Comparison of ENCODE assay signal across 14 cellular contexts in the genomic region with DNA sequence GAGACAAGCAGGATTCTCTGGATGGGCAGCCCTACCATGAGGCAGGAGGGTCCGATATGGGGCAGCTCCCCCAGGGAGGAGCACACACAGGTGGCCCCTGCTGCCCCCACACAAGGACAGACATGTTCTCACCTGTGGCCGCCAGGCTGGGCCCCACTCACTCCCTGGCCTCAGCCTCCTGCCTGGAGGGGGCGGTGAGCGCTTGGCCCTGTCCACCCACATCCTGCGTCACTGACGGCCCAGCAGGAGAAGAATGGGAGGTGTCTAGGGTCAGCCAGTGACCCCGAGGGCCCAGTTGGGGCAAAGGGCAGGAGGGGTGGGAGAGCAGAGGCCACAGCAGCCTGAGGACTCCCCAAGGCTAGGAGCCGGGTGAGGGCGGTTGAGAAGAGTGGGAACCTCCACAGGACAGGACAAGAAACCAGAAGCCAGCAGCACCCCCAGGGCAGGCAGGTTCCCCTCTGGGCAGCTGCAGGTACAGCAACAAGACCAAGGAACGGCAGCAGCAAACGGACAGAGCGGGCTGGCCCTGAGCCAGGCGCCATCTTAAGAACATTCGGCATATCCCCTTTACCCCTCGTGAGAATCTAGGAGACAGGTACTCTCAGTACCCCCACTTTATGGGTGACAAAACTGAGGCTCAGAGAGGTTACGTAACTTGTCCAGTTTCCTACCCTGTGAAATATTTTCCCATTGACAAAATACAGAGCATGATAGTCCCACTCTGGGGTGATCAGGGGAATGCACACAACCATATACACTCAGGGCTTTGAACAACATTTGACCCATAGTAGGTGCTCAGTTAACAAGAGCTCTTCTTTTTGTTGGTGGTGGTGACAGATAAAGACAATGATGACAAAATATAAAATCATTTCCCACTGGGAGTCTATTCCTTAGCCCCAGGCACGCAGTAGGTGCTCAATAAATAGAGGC.
DNase-seq lines count a peak whose midpoint lies in the region; FAIRE-seq and TF ChIP-seq lines count a peak whose summit lies in the region.
"Had no signal": no experiment of that assay in that cellular context is flagged by ENCODE, and none has a peak within 500 bp of the region (broad histone marks: within the 10 kb centered on the region; RNA-seq: fewer than 3 reads in every experiment).

No MANE protein-coding gene starts in this region.

- H3K4me1 Mint-ChIP-seq in CD14-positive monocyte (peaks cover 18% of the 10 kb centered on the region), neural crest cell (peaks cover 32% of the 10 kb centered on the region), osteocyte (ENCODE audit: unreplicated experiment) (peaks cover 16% of the 10 kb centered on the region)
- peaks cover 38% of the 10 kb centered on the region for H3K4me1 Mint-ChIP-seq in activated naive CD8-positive, alpha-beta T cell treated with anti-CD3 and anti-CD28 coated beads for 36 hours

- H3K9me3 Mint-ChIP-seq in CD14-positive monocyte (no peaks in the 10 kb centered on the region), neural crest cell (no peaks in the 10 kb centered on the region), osteocyte (ENCODE audit: unreplicated experiment) (no peaks in the 10 kb centered on the region)
- H3K9me3 Mint-ChIP-seq in activated naive CD8-positive, alpha-beta T cell treated with anti-CD3 and anti-CD28 coated beads for 36 hours: no peaks in the 10 kb centered on the region
- H3K9me3 Mint-ChIP-seq: CD8-positive, alpha-beta T cell had no signal

- H3K4me3 Mint-ChIP-seq in CD14-positive monocyte: no peak overlapping the region
- no peak overlapping the region for H3K4me3 Mint-ChIP-seq in activated naive CD8-positive, alpha-beta T cell treated with anti-CD3 and anti-CD28 coated beads for 36 hours
- no peak overlapping the region for H3K4me3 Mint-ChIP-seq in neural crest cell
- H3K4me3 Mint-ChIP-seq in osteocyte (ENCODE audit: unreplicated experiment): no peak overlapping the region

- FAIRE-seq in GM12891 (lab: Jason Lieb, UNC): peak; percentile 58

- intact Hi-C loops in CD14-positive monocyte (cut with micrococcal nuclease): no loop called here

- TF ChIP-seq POLR2A in GM12891 (IDR thresholded peaks at IDR 0.05; ENCODE audit: low read depth, low read length): no peak

- H3K27me3 Mint-ChIP-seq in CD14-positive monocyte (ENCODE audit: low read depth in 3 of 3) (peaks cover 0 to 4% (median 0%) of the 10 kb centered on the region in 3 donors), neural crest cell (ENCODE audit: low read depth) (no peaks in the 10 kb centered on the region), osteocyte (ENCODE audit: unreplicated experiment) (no peaks in the 10 kb centered on the region)
- no peaks in the 10 kb centered on the region for H3K27me3 Mint-ChIP-seq in activated naive CD8-positive, alpha-beta T cell treated with anti-CD3 and anti-CD28 coated beads for 36 hours

- H3K36me3 Mint-ChIP-seq in CD14-positive monocyte (peaks cover 51 to 58% of the 10 kb centered on the region in 2 donors), neural crest cell (ENCODE audit: low read depth) (no peaks in the 10 kb centered on the region), osteocyte (ENCODE audit: unreplicated experiment) (peaks cover 10% of the 10 kb centered on the region)
- H3K36me3 Mint-ChIP-seq in activated naive CD8-positive, alpha-beta T cell treated with anti-CD3 and anti-CD28 coated beads for 36 hours: peaks cover 19% of the 10 kb centered on the region

- H3K27ac Mint-ChIP-seq in CD14-positive monocyte (peak overlapping the region in 4 of 7 donors; percentile 8 to 74 (median 49)), neural crest cell (ENCODE audit: unreplicated experiment) (peak overlapping the region; percentile 27), osteocyte (ENCODE audit: unreplicated experiment) (no peak overlapping the region)
- peak overlapping the region; percentile 94 for H3K27ac Mint-ChIP-seq in activated naive CD8-positive, alpha-beta T cell treated with anti-CD3 and anti-CD28 coated beads for 36 hours

- no peak for TF ChIP-seq CTCF in CD14-positive monocyte (IDR thresholded peaks at IDR 0.05)
- TF ChIP-seq CTCF in neural crest cell (conservative IDR thresholded peaks at IDR 0.05): no peak
- TF ChIP-seq CTCF in osteocyte (IDR thresholded peaks at IDR 0.05): no peak

- DNase-seq in CD14-positive monocyte (ENCODE audit: low spot score) (no peak), GM12891 (ENCODE audit: insufficient read length, low spot score) (no peak), neural crest cell (ENCODE audit: low read depth, low spot score) (no peak), SKM-1 treated with dmso at 0.1 percent for 144 hours (lab: John Stamatoyannopoulos, UW; ENCODE audit: unreplicated experiment) (no peak), SK-N-DZ (ENCODE audit: low spot score) (no peak), osteocyte (ENCODE audit: extremely low spot score, unreplicated experiment) (no peak)
- no peak for DNase-seq in activated naive CD8-positive, alpha-beta T cell treated with anti-CD3 and anti-CD28 coated beads for 36 hours
- DNase-seq: activated naive CD4-positive, alpha-beta T cell; body of pancreas; mesendoderm; NCI-H2107; NCI-H774; ovary had no signal

TF ChIP-seq in GM12891, 5 proteins besides CTCF, POLR2A, EP300 and RAD21:
- no peak for TF ChIP-seq POU2F2 (IDR thresholded peaks at IDR 0.05; ENCODE audit: low read depth, low read length)
- no peak for TF ChIP-seq TAF1 (IDR thresholded peaks at IDR 0.05; ENCODE audit: low read depth, low read length)
- no peak for TF ChIP-seq POLR2AphosphoS5 (IDR thresholded peaks at IDR 0.05; ENCODE audit: low read depth, low read length)
- TF ChIP-seq SPI1 (IDR thresholded peaks at IDR 0.05; ENCODE audit: low read depth, low read length): no peak
- no peak for TF ChIP-seq PAX5 (IDR thresholded peaks at IDR 0.05; ENCODE audit: insufficient read depth, low read length, severe bottlenecking)
